ENCODE assay signal across 17 cellular contexts in the genomic region with DNA sequence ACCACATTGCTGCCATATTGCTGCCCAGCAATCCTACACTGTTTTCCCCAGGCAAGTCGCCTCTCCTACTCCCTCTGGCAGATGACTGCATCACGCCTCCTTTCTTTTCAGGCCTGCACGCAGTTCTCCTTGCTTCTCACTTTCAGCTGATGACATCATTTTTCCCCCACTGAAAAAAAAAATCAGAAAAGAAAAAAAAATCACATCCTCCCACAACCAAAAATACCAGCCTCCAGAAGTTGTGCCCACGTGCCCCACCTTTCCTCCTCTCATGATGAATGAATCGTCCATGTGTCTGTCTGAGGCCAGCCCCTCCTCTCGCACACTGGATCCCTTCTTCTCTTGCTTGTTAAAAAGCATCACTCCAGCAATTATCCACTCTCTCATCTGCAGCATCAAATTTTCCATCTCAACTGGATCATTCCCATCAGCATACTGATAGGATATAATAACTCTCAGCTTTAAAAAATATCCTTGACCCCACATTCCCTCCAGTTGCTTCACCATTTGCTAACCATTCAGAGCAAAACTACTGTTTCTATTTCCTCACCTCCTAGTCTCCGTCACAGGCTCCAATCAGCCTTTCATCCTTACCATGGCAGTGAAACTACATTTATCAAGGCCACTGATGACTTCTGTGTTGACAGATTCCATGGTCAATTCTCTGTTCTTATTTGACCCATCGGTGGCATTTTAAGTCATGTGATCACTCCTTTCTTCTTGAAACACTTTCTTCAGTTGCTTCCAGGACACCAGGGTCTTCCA. TPM values are rescaled to one million over a fixed set of nuclear protein-coding genes. Genes with fewer than 3 reads are reported as not detected.
DNase-seq lines count a peak whose midpoint lies in the region; ATAC-seq and TF ChIP-seq lines count a peak whose summit lies in the region.
"Had no signal": no experiment of that assay in that cellular context is flagged by ENCODE, and none has a peak within 500 bp of the region (broad histone marks: within the 10 kb centered on the region; RNA-seq: fewer than 3 reads in every experiment).

No MANE protein-coding gene starts in this region.

- peak; percentile 46 for DNase-seq in activated CD4-positive, alpha-beta memory T cell treated with anti-CD3 and anti-CD28 coated beads for 36 hours
- no peak for DNase-seq in activated CD4-positive, alpha-beta memory T cell treated with anti-CD3 and anti-CD28 coated beads, Interleukin-2, amount 10 ng/mL, durations not matched to agents 7 days and 5 days
- DNase-seq in activated naive CD4-positive, alpha-beta T cell treated with anti-CD3 and anti-CD28 coated beads for 36 hours: peak; percentile 49
- DNase-seq in inferior parietal cortex (ENCODE audit: extremely low spot score) (peak; percentile 27), type B pancreatic cell (ENCODE audit: extremely low spot score, unreplicated experiment) (no peak)
- DNase-seq in stimulated activated effector memory CD8-positive, alpha-beta T cell treated with anti-CD3 and anti-CD28 coated beads, Interleukin-12 subunit alpha, Interleukin-12 subunit beta, amount 100 ng/mL, for 72 hours (ENCODE audit: low spot score in 2 of 2): no peak
- DNase-seq: GDM1, immature natural killer cell, NCI-H1694, NCI-H526, OCI-M1 had no signal

- no peaks in the 10 kb centered on the region for H3K27me3 Mint-ChIP-seq in activated CD4-positive, alpha-beta memory T cell treated with anti-CD3 and anti-CD28 coated beads for 36 hours
- H3K27me3 Mint-ChIP-seq in activated CD4-positive, alpha-beta memory T cell treated with anti-CD3 and anti-CD28 coated beads, Interleukin-2, amount 10 ng/mL, durations not matched to agents 7 days and 5 days: peaks cover 15% of the 10 kb centered on the region
- no peaks in the 10 kb centered on the region for H3K27me3 Mint-ChIP-seq in activated naive CD4-positive, alpha-beta T cell treated with anti-CD3 and anti-CD28 coated beads for 36 hours (ENCODE audit: low read depth)
- peaks cover 11% of the 10 kb centered on the region for H3K27me3 Mint-ChIP-seq in type B pancreatic cell

- no peaks in the 10 kb centered on the region for H3K36me3 Mint-ChIP-seq in activated CD4-positive, alpha-beta memory T cell treated with anti-CD3 and anti-CD28 coated beads for 36 hours
- no peaks in the 10 kb centered on the region for H3K36me3 Mint-ChIP-seq in activated CD4-positive, alpha-beta memory T cell treated with anti-CD3 and anti-CD28 coated beads, Interleukin-2, amount 10 ng/mL, durations not matched to agents 7 days and 5 days (ENCODE audit: low read depth)
- no peaks in the 10 kb centered on the region for H3K36me3 Mint-ChIP-seq in activated naive CD4-positive, alpha-beta T cell treated with anti-CD3 and anti-CD28 coated beads for 36 hours (ENCODE audit: low read depth)
- no peaks in the 10 kb centered on the region for H3K36me3 Mint-ChIP-seq in stimulated activated effector memory CD8-positive, alpha-beta T cell treated with anti-CD3 and anti-CD28 coated beads, Interleukin-12 subunit alpha, Interleukin-12 subunit beta, amount 100 ng/mL, for 72 hours
- no peaks in the 10 kb centered on the region for H3K36me3 Mint-ChIP-seq in type B pancreatic cell
- H3K36me3 Mint-ChIP-seq: immature natural killer cell; natural killer cell treated with Interleukin-12 subunit alpha and Interleukin-12 subunit beta and Interleukin-15 and Interleukin-18, amount 100 ng/mL, for 72 hours had no signal

- intact Hi-C loops in activated CD4-positive, alpha-beta memory T cell treated with anti-CD3 and anti-CD28 coated beads for 36 hours (cut with micrococcal nuclease): no loop called here
- intact Hi-C loops in activated naive CD4-positive, alpha-beta T cell treated with anti-CD3 and anti-CD28 coated beads for 36 hours (cut with micrococcal nuclease): loop anchor here (1.0 kb wide), 2 partner anchors 31 to 46 kb away; partner anchors contain the start of gene SRSF1

- H3K27ac Mint-ChIP-seq in activated CD4-positive, alpha-beta memory T cell treated with anti-CD3 and anti-CD28 coated beads for 36 hours: no peak overlapping the region
- no peak overlapping the region for H3K27ac Mint-ChIP-seq in activated CD4-positive, alpha-beta memory T cell treated with anti-CD3 and anti-CD28 coated beads, Interleukin-2, amount 10 ng/mL, durations not matched to agents 7 days and 5 days
- H3K27ac Mint-ChIP-seq in activated naive CD4-positive, alpha-beta T cell treated with anti-CD3 and anti-CD28 coated beads for 36 hours: peak overlapping the region; percentile 20
- H3K27ac Mint-ChIP-seq in stimulated activated effector memory CD8-positive, alpha-beta T cell treated with anti-CD3 and anti-CD28 coated beads, Interleukin-12 subunit alpha, Interleukin-12 subunit beta, amount 100 ng/mL, for 72 hours: no peak overlapping the region
- no peak overlapping the region for H3K27ac Mint-ChIP-seq in type B pancreatic cell
- H3K27ac Mint-ChIP-seq: immature natural killer cell; natural killer cell treated with Interleukin-12 subunit alpha and Interleukin-12 subunit beta and Interleukin-15 and Interleukin-18, amount 100 ng/mL, for 72 hours had no signal

- CTCF ChIA-PET in activated CD4-positive, alpha-beta memory T cell treated with anti-CD3 and anti-CD28 coated beads for 36 hours (lab: Charles Lee): interaction anchor here (0.6 to 1.4 kb wide), 2 partner anchors 220 to 1744 kb away, joined by 3 read pairs; no protein-coding TSS in a partner anchor
- CTCF ChIA-PET in activated CD4-positive, alpha-beta memory T cell treated with anti-CD3 and anti-CD28 coated beads, Interleukin-2, amount 10 ng/mL, durations not matched to agents 7 days and 5 days (lab: Charles Lee): interaction anchor here (1.3 kb wide), 1 partner anchor 120 kb away, joined by 4 read pairs; no protein-coding TSS in a partner anchor
- CTCF ChIA-PET in activated naive CD4-positive, alpha-beta T cell treated with anti-CD3 and anti-CD28 coated beads for 36 hours (lab: Charles Lee): interaction anchor here (0.8 to 1.2 kb wide), 3 partner anchors 14 to 122 kb away, joined by 3 to 4 read pairs (median 3); no protein-coding TSS in a partner anchor

- H3K4me1 Mint-ChIP-seq in activated CD4-positive, alpha-beta memory T cell treated with anti-CD3 and anti-CD28 coated beads for 36 hours (ENCODE audit: low read depth): peaks cover 15% of the 10 kb centered on the region
- H3K4me1 Mint-ChIP-seq in activated CD4-positive, alpha-beta memory T cell treated with anti-CD3 and anti-CD28 coated beads, Interleukin-2, amount 10 ng/mL, durations not matched to agents 7 days and 5 days: peaks cover 6% of the 10 kb centered on the region
- H3K4me1 Mint-ChIP-seq in activated naive CD4-positive, alpha-beta T cell treated with anti-CD3 and anti-CD28 coated beads for 36 hours (ENCODE audit: low read depth): peaks cover 17% of the 10 kb centered on the region
- H3K4me1 Mint-ChIP-seq in stimulated activated effector memory CD8-positive, alpha-beta T cell treated with anti-CD3 and anti-CD28 coated beads, Interleukin-12 subunit alpha, Interleukin-12 subunit beta, amount 100 ng/mL, for 72 hours: peaks cover 13% of the 10 kb centered on the region
- peaks cover 9% of the 10 kb centered on the region for H3K4me1 Mint-ChIP-seq in type B pancreatic cell (ENCODE audit: unreplicated experiment)
- H3K4me1 Mint-ChIP-seq: central memory CD8-positive, alpha-beta T cell had no signal

- peak; percentile 60 for ATAC-seq in stimulated activated effector memory CD8-positive, alpha-beta T cell treated with anti-CD3 and anti-CD28 coated beads, Interleukin-12 subunit alpha, Interleukin-12 subunit beta, amount 100 ng/mL, for 72 hours
- no peak for ATAC-seq in GM21360 (IDR thresholded peaks at IDR 0.05; ENCODE audit: unreplicated experiment)
- no peak for ATAC-seq in GM21529 (IDR thresholded peaks at IDR 0.05; ENCODE audit: unreplicated experiment)
- ATAC-seq: A549; gastroesophageal sphincter; natural killer cell treated with Interleukin-12 subunit alpha and Interleukin-12 subunit beta and Interleukin-15 and Interleukin-18, amount 100 ng/mL, for 72 hours had no signal

- POLR2A ChIA-PET in activated CD4-positive, alpha-beta memory T cell treated with anti-CD3 and anti-CD28 coated beads for 36 hours (lab: Charles Lee): no interaction called here
- POLR2A ChIA-PET in activated CD4-positive, alpha-beta memory T cell treated with anti-CD3 and anti-CD28 coated beads, Interleukin-2, amount 10 ng/mL, durations not matched to agents 7 days and 5 days (lab: Charles Lee): interaction anchor here (1.1 kb wide), 1 partner anchor 27 kb away, joined by 3 read pairs; no protein-coding TSS in a partner anchor

- no peak overlapping the region for H3K4me3 Mint-ChIP-seq in activated CD4-positive, alpha-beta memory T cell treated with anti-CD3 and anti-CD28 coated beads for 36 hours
- H3K4me3 Mint-ChIP-seq in activated CD4-positive, alpha-beta memory T cell treated with anti-CD3 and anti-CD28 coated beads, Interleukin-2, amount 10 ng/mL, durations not matched to agents 7 days and 5 days: no peak overlapping the region
- H3K4me3 Mint-ChIP-seq in activated naive CD4-positive, alpha-beta T cell treated with anti-CD3 and anti-CD28 coated beads for 36 hours: no peak overlapping the region
- H3K4me3 Mint-ChIP-seq in stimulated activated effector memory CD8-positive, alpha-beta T cell treated with anti-CD3 and anti-CD28 coated beads, Interleukin-12 subunit alpha, Interleukin-12 subunit beta, amount 100 ng/mL, for 72 hours: no peak overlapping the region
- no peak overlapping the region for H3K4me3 Mint-ChIP-seq in type B pancreatic cell
- H3K4me3 Mint-ChIP-seq: central memory CD8-positive, alpha-beta T cell; immature natural killer cell; natural killer cell treated with Interleukin-12 subunit alpha and Interleukin-12 subunit beta and Interleukin-15 and Interleukin-18, amount 100 ng/mL, for 72 hours had no signal

- no peaks in the 10 kb centered on the region for H3K9me3 Mint-ChIP-seq in activated CD4-positive, alpha-beta memory T cell treated with anti-CD3 and anti-CD28 coated beads for 36 hours
- H3K9me3 Mint-ChIP-seq in activated CD4-positive, alpha-beta memory T cell treated with anti-CD3 and anti-CD28 coated beads, Interleukin-2, amount 10 ng/mL, durations not matched to agents 7 days and 5 days: no peaks in the 10 kb centered on the region
- no peaks in the 10 kb centered on the region for H3K9me3 Mint-ChIP-seq in activated naive CD4-positive, alpha-beta T cell treated with anti-CD3 and anti-CD28 coated beads for 36 hours
- no peaks in the 10 kb centered on the region for H3K9me3 Mint-ChIP-seq in stimulated activated effector memory CD8-positive, alpha-beta T cell treated with anti-CD3 and anti-CD28 coated beads, Interleukin-12 subunit alpha, Interleukin-12 subunit beta, amount 100 ng/mL, for 72 hours
- H3K9me3 Mint-ChIP-seq in type B pancreatic cell: no peaks in the 10 kb centered on the region
- H3K9me3 Mint-ChIP-seq: central memory CD8-positive, alpha-beta T cell; immature natural killer cell; natural killer cell treated with Interleukin-12 subunit alpha and Interleukin-12 subunit beta and Interleukin-15 and Interleukin-18, amount 100 ng/mL, for 72 hours had no signal

- TF ChIP-seq CTCF in type B pancreatic cell (conservative IDR thresholded peaks at IDR 0.05): no peak

RNA-seq across cellular contexts. Expression of gene DYNLL2, which starts 30.1 kb away (rescaled TPM):
- 10 to 100 TPM; 24.8 to 26.8 TPM for total RNA-seq in activated CD4-positive, alpha-beta memory T cell treated with anti-CD3 and anti-CD28 coated beads for 36 hours
- 10 to 100 TPM; 29.4 to 29.7 TPM for total RNA-seq in activated CD4-positive, alpha-beta memory T cell treated with anti-CD3 and anti-CD28 coated beads, Interleukin-2, amount 10 ng/mL, durations not matched to agents 7 days and 5 days
- total RNA-seq in activated naive CD4-positive, alpha-beta T cell treated with anti-CD3 and anti-CD28 coated beads for 36 hours: 10 to 100 TPM; 19.1 to 19.4 TPM
- total RNA-seq in type B pancreatic cell (ENCODE audit: low replicate concordance): 41.6 and 42.5 TPM in 2 replicates

RNA-seq across cellular contexts. Expression of gene SRSF1, which starts 46.1 kb away (rescaled TPM):
- 100 to 1,000 TPM; 325 to 326 TPM for total RNA-seq in activated CD4-positive, alpha-beta memory T cell treated with anti-CD3 and anti-CD28 coated beads for 36 hours
- 100 to 1,000 TPM; 298 to 304 TPM for total RNA-seq in activated CD4-positive, alpha-beta memory T cell treated with anti-CD3 and anti-CD28 coated beads, Interleukin-2, amount 10 ng/mL, durations not matched to agents 7 days and 5 days
- total RNA-seq in activated naive CD4-positive, alpha-beta T cell treated with anti-CD3 and anti-CD28 coated beads for 36 hours: 100 to 1,000 TPM; 248 to 257 TPM
- 200 and 306 TPM in 2 replicates for total RNA-seq in type B pancreatic cell (ENCODE audit: low replicate concordance)

Comparison
In these comparisons a context has a peak if more than half of its experiments do, and no peak if none do; other contexts are left out.
1. DNase-seq: peak in activated CD4-positive, alpha-beta memory T cell treated with anti-CD3 and anti-CD28 coated beads for 36 hours (single experiment), activated naive CD4-positive, alpha-beta T cell treated with anti-CD3 and anti-CD28 coated beads for 36 hours (single experiment) and inferior parietal cortex (single experiment); none in activated CD4-positive, alpha-beta memory T cell treated with anti-CD3 and anti-CD28 coated beads, Interleukin-2, amount 10 ng/mL, durations not matched to agents 7 days and 5 days (single experiment), stimulated activated effector memory CD8-positive, alpha-beta T cell treated with anti-CD3 and anti-CD28 coated beads, Interleukin-12 subunit alpha, Interleukin-12 subunit beta, amount 100 ng/mL, for 72 hours (0 of 2) and type B pancreatic cell (single experiment).